ENCODE assay signal across 1 cellular context in the genomic region with DNA sequence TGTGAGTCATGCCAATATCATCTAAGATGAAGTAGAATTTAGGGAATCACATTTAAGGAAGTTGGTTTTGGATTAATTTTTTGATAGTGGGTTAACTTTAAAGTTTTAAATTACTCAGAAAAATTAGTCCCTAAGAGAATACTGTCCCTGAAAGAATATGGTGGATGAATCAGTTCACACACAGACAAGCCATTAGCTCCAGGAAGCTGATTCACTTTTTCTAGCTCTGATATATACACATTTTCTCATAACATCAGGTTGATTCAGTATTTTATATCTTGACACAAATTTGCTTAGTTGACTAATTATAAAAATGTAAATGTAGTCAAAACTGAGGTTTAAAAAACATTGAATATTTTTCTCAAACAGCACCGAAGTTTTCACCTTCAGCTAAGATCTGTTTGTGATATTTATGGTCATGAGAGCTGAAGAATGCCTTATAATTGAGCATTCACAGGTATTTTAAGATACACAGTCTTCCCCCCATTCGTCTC.
TF ChIP-seq lines count a peak whose summit lies in the region.

No MANE protein-coding gene starts in this region.

TF ChIP-seq in HepG2, 621 proteins besides CTCF, POLR2A, EP300 and RAD21 (continued from another document):
- TF ChIP-seq MAFF (IDR thresholded peaks at IDR 0.05; ENCODE audit: low read depth, low read length) (peak; percentile 69), ZNF761 (CRISPR knock-in tag; conservative IDR thresholded peaks at IDR 0.05) (no peak)
